30 cellular contexts compared by ENCODE assay signal in genomic region chr4:95921470-95921869, GRCh38.
DNase-seq lines count a peak whose midpoint lies in the region; FAIRE-seq and TF ChIP-seq lines count a peak whose summit lies in the region.
"Had no signal": no experiment of that assay in that cellular context is flagged by ENCODE, and none has a peak within 500 bp of the region (broad histone marks: within the 10 kb centered on the region; RNA-seq: fewer than 3 reads in every experiment).

No MANE protein-coding gene starts in this region.

- no peaks in the 10 kb centered on the region for H3K27me3 ChIP-seq in neural cell (ENCODE audit: insufficient read depth, low read depth, low read length)
- H3K27me3 ChIP-seq: BE2C; BLaER1; BLaER1 treated with 17β-estradiol and CSF1 and Interleukin-3, amounts not matched to agents 10 nM and 100 nM had no signal

- no peak for TF ChIP-seq CTCF in neural cell (IDR thresholded peaks at IDR 0.05; ENCODE audit: poor library complexity, severe bottlenecking)

- peak overlapping the region; percentile 58 for H3K27ac ChIP-seq in neural cell (ENCODE audit: low read length)
- H3K27ac ChIP-seq: 22Rv1; A549; BLaER1; BLaER1 treated with 17β-estradiol and CSF1 and Interleukin-3, amounts not matched to agents 10 nM and 100 nM; C4-2B had no signal

- no peaks in the 10 kb centered on the region for H3F3A ChIP-seq in neural cell (ENCODE audit: insufficient read depth, low read length, poor library complexity, severe bottlenecking)

- peak; percentile 14 for FAIRE-seq in A204.1 (lab: Jason Lieb, UNC)
- FAIRE-seq: A549, D721Med had no signal

- DNase-seq in OCI-M1 (lab: John Stamatoyannopoulos, UW) (no peak), glomerular visceral epithelial cell (ENCODE audit: extremely low spot score) (no peak)
- DNase-seq: 8988T; ACHN; AML-193; BE2C; C1 segment of cervical spinal cord; Caco-2; Calu3; CD4-positive, alpha-beta memory T cell; CD4-positive, alpha-beta T cell; CD4-positive, CD25-positive, alpha-beta regulatory T cell; CD8-positive, alpha-beta memory T cell; CD8-positive, alpha-beta T cell; COR-L47; DMS 273 treated with DMSO at 0.1 percent for 48 hours; DMS153; DMS53; DMS79; DMS79 treated with DMSO at 0.1 percent for 48 hours; DND-41; EL had no signal

- H4K20me1 ChIP-seq in neural cell (ENCODE audit: insufficient read depth): no peaks in the 10 kb centered on the region
- H4K20me1 ChIP-seq: BLaER1; BLaER1 treated with 17β-estradiol and CSF1 and Interleukin-3, amounts not matched to agents 10 nM and 100 nM had no signal

- H3K36me3 ChIP-seq in neural cell (ENCODE audit: insufficient read depth, low read length): no peaks in the 10 kb centered on the region
- H3K36me3 ChIP-seq: BE2C; BLaER1; BLaER1 treated with 17β-estradiol and CSF1 and Interleukin-3, amounts not matched to agents 10 nM and 100 nM had no signal

- no peak for TF ChIP-seq RAD21 in neural cell (conservative IDR thresholded peaks at IDR 0.05)

- H2AFZ ChIP-seq in neural cell (ENCODE audit: low read depth, low read length): no peak overlapping the region

- H3K9me3 ChIP-seq in neural cell (ENCODE audit: low read length): no peaks in the 10 kb centered on the region
- H3K9me3 ChIP-seq: A549, BE2C, Caco-2 had no signal

- H3K9me2 ChIP-seq in neural cell (ENCODE audit: insufficient read depth, low read length): no peaks in the 10 kb centered on the region

- H3K79me2 ChIP-seq in neural cell (replicated peaks; ENCODE audit: insufficient read depth, low read length): no peaks in the 10 kb centered on the region

- H3K4me3 ChIP-seq in neural cell (ENCODE audit: low read length): no peak overlapping the region
- H3K4me3 ChIP-seq: A549; BLaER1; BLaER1 treated with 17β-estradiol and CSF1 and Interleukin-3, amounts not matched to agents 10 nM and 100 nM had no signal

- TF ChIP-seq EP300 in neural cell (conservative IDR thresholded peaks at IDR 0.05; ENCODE audit: poor library complexity, severe bottlenecking): peak; percentile 99

- no peak overlapping the region for H3K4me2 ChIP-seq in neural cell (ENCODE audit: low read length)
- H3K4me2 ChIP-seq: A549; BLaER1; BLaER1 treated with 17β-estradiol and CSF1 and Interleukin-3, amounts not matched to agents 10 nM and 100 nM had no signal

- no peak overlapping the region for H3K9ac ChIP-seq in neural cell (ENCODE audit: low read length)
- H3K9ac ChIP-seq: BLaER1; BLaER1 treated with 17β-estradiol and CSF1 and Interleukin-3, amounts not matched to agents 10 nM and 100 nM had no signal

TF ChIP-seq in neural cell, 6 proteins besides CTCF, POLR2A, EP300 and RAD21:
- TF ChIP-seq, protein P1, sequence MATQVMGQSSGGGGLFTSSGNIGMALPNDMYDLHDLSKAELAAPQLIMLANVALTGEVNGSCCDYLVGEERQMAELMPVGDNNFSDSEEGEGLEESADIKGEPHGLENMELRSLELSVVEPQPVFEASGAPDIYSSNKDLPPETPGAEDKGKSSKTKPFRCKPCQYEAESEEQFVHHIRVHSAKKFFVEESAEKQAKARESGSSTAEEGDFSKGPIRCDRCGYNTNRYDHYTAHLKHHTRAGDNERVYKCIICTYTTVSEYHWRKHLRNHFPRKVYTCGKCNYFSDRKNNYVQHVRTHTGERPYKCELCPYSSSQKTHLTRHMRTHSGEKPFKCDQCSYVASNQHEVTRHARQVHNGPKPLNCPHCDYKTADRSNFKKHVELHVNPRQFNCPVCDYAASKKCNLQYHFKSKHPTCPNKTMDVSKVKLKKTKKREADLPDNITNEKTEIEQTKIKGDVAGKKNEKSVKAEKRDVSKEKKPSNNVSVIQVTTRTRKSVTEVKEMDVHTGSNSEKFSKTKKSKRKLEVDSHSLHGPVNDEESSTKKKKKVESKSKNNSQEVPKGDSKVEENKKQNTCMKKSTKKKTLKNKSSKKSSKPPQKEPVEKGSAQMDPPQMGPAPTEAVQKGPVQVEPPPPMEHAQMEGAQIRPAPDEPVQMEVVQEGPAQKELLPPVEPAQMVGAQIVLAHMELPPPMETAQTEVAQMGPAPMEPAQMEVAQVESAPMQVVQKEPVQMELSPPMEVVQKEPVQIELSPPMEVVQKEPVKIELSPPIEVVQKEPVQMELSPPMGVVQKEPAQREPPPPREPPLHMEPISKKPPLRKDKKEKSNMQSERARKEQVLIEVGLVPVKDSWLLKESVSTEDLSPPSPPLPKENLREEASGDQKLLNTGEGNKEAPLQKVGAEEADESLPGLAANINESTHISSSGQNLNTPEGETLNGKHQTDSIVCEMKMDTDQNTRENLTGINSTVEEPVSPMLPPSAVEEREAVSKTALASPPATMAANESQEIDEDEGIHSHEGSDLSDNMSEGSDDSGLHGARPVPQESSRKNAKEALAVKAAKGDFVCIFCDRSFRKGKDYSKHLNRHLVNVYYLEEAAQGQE (IDR thresholded peaks at IDR 0.05; ENCODE audit: borderline replicate concordance): peak; percentile 99
- peak; percentile 91 for TF ChIP-seq POLR2AphosphoS5 (IDR thresholded peaks at IDR 0.05)
- TF ChIP-seq MXI1 (conservative IDR thresholded peaks at IDR 0.05; ENCODE audit: poor library complexity, severe bottlenecking): no peak
